Comparison of ENCODE assay signal across 9 cellular contexts in genomic region chr12:12951504-12951903, GRCh38. TPM values are rescaled to one million over a fixed set of nuclear protein-coding genes. Genes with fewer than 3 reads are reported as not detected.
"Had no signal": no experiment of that assay in that cellular context is flagged by ENCODE, and none has a peak within 500 bp of the region (broad histone marks: within the 10 kb centered on the region; RNA-seq: fewer than 3 reads in every experiment).

No MANE protein-coding gene starts in this region.

- DNase-seq: GDM1, GF-D8 had no signal

- H3K4me3 ChIP-seq: GM12878 had no signal

- ATAC-seq: GM12878 had no signal

- FAIRE-seq: G401.6, GM12878, GM12891, GM12892, GM18507, GM19239 had no signal

RNA-seq across cellular contexts. Expression of gene GPRC5D, which starts 0.5 kb away (rescaled TPM):
- total RNA-seq: G401 had no signal
